In genomic region chr2:85468096-85468703, GRCh38 we compare ENCODE assay signal across 1 cellular context.
TF ChIP-seq lines count a peak whose summit lies in the region.

No MANE protein-coding gene starts in this region.

TF ChIP-seq in WTC11, 78 proteins besides CTCF, POLR2A, EP300 and RAD21 (continued from another document):
- TF ChIP-seq E2F5 (CRISPR knock-in tag; IDR thresholded peaks at IDR 0.05) (no peak), NFYB (CRISPR knock-in tag; conservative IDR thresholded peaks at IDR 0.05; ENCODE audit: low read depth) (no peak), ELF4 (CRISPR knock-in tag; IDR thresholded peaks at IDR 0.05; ENCODE audit: low read depth) (no peak), ESRRA (CRISPR knock-in tag; IDR thresholded peaks at IDR 0.05; ENCODE audit: borderline replicate concordance) (no peak), ERG (CRISPR knock-in tag; IDR thresholded peaks at IDR 0.05) (no peak), HMGXB4 (CRISPR knock-in tag; IDR thresholded peaks at IDR 0.05) (no peak)
